Comparison of ENCODE assay signal across 22 cellular contexts in genomic region chr5:67588389-67588788, GRCh38.
"Had no signal": no experiment of that assay in that cellular context is flagged by ENCODE, and none has a peak within 500 bp of the region (broad histone marks: within the 10 kb centered on the region; RNA-seq: fewer than 3 reads in every experiment).

No MANE protein-coding gene starts in this region.

- H3K4me3 Mint-ChIP-seq: IgD-negative memory B cell had no signal

- H3K9me3 ChIP-seq: SJSA1 had no signal

- H3K27ac Mint-ChIP-seq: IgD-negative memory B cell had no signal

- H3K36me3 ChIP-seq: SJSA1 had no signal

- H3K4me3 ChIP-seq: K562, SJSA1, SK-N-MC had no signal

- DNase-seq: MV-4-11, NCI-H1048, NCI-H1105, NCI-H1417 treated with DMSO at 0.1 percent for 48 hours, NCI-H146, NCI-H1694 treated with DMSO at 0.1 percent for 48 hours, NCI-H1930, NCI-H2081, NCI-H2107, NCI-H226, NCI-H446, NCI-H510A, NCI-H524 treated with DMSO at 0.1 percent for 48 hours, NCI-H774, Right ventricle myocardium superior, RPMI8226, SIG-M5 had no signal

- H3K27me3 Mint-ChIP-seq: IgD-negative memory B cell had no signal

- H3K36me3 Mint-ChIP-seq: IgD-negative memory B cell had no signal

- H3K27me3 ChIP-seq: SJSA1 had no signal

- H3K4me1 ChIP-seq: SJSA1 had no signal

- H3K4me1 Mint-ChIP-seq: IgD-negative memory B cell had no signal

- H3K27ac ChIP-seq: HL-60, SJSA1, SK-N-MC had no signal
